8 cellular contexts compared by ENCODE assay signal in the genomic region with DNA sequence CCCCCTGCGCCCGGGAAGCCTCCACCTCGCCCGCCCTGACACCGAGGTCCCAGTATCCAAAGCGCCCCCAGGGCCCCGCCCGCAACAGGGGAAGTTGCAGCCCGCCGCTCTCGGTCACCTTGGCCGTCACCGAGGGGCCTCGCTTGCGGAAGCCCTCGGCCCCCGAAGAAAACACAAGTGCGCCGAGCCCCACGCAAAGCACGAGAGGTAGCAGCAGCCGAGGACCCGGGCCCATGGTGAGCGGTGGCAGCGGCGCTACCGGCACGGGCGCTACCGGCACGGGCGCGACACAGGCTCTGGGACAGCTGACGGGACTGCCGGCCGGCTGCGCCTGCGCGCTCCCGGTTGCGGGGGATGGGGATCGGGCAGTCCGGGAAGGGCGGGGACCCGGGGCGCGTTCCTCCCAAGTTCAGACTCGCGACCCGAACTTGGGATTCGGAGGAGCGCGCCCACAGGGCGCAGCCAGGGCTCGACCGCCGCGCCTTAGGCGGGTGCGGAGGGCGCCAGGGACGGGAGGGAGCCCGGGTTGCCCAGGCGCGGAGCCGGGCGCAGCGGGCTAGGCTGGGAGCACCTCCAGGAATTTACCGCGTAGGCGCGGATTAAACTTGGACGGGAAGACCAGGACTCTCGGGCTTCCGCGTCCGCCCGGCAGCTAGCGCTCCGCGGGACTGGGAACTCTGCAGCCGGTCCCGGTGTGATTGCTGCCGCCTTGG. TPM values are rescaled to one million over a fixed set of nuclear protein-coding genes. Genes with fewer than 3 reads are reported as not detected.
DNase-seq lines count a peak whose midpoint lies in the region; ATAC-seq, FAIRE-seq and TF ChIP-seq lines count a peak whose summit lies in the region.

A gene (minus strand): TSS at position 335 of the 713 bp plus-strand sequence. CDS start 100 bp downstream, at position 235.

- H3K27me3 Mint-ChIP-seq in HFFc6 (ENCODE audit: insufficient read depth) (no peaks in the 10 kb centered on the region), neural progenitor cell (ENCODE audit: insufficient read depth, low read depth) (peaks cover 38% of the 10 kb centered on the region)
- peaks cover 55% of the 10 kb centered on the region for H3K27me3 Mint-ChIP-seq in activated naive CD8-positive, alpha-beta T cell treated with anti-CD3 and anti-CD28 coated beads, Interleukin-2, amount 10 ng/mL, durations not matched to agents 7 days and 5 days

- H3K4me3 ChIP-seq in A549 = peak within 1 kb of the TSS; percentile 73
- H3K4me3 ChIP-seq in neural progenitor cell = peak within 1 kb of the TSS; percentile 62

- DNase-seq in A549 (ENCODE audit: low read depth in 1 of 2, low spot score in 1 of 2) (peak; percentile 90 to 91), GM03348 (ENCODE audit: low spot score) (peak; percentile 98), HFFc6 (peak; percentile 70), NCI-H2196 treated with DMSO at 0.1 percent for 48 hours (lab: John Stamatoyannopoulos, UW; ENCODE audit: unreplicated experiment) (peak; percentile 29), glomerular endothelial cell (ENCODE audit: extremely low read depth, low read depth, low spot score) (no peak), neural progenitor cell (ENCODE audit: low spot score) (peak; percentile 77), NCI-H128 (lab: John Stamatoyannopoulos, UW; ENCODE audit: unreplicated experiment) (no peak)
- no peak for DNase-seq in activated naive CD8-positive, alpha-beta T cell treated with anti-CD3 and anti-CD28 coated beads, Interleukin-2, amount 10 ng/mL, durations not matched to agents 7 days and 5 days

- H3K36me3 ChIP-seq in neural progenitor cell = no peaks in the 10 kb centered on the region

- WGBS in A549 (ENCODE audit: missing lambda C conversion rate) = 3% methylated on average over 8 of the region's 84 CpGs

- TF ChIP-seq CTCF in A549 (IDR thresholded peaks at IDR 0.05) (no peak), HFFc6 (IDR thresholded peaks at IDR 0.05) (no peak), neural progenitor cell (IDR thresholded peaks at IDR 0.05) (no peak)

- H3K4me3 Mint-ChIP-seq in HFFc6 (peak within 1 kb of the TSS; percentile 88), neural progenitor cell (peak within 1 kb of the TSS; percentile 89)
- H3K4me3 Mint-ChIP-seq in activated naive CD8-positive, alpha-beta T cell treated with anti-CD3 and anti-CD28 coated beads, Interleukin-2, amount 10 ng/mL, durations not matched to agents 7 days and 5 days = peak within 1 kb of the TSS; percentile 59

- POLR2A ChIA-PET in A549 (lab: Yijun Ruan, JAX) = interaction anchor here (0.6 to 1.3 kb wide), 3 partner anchors 14 to 387 kb away, joined by 3 to 5 read pairs (median 4); a partner anchor contains a TSS
- POLR2A ChIA-PET in activated naive CD8-positive, alpha-beta T cell treated with anti-CD3 and anti-CD28 coated beads, Interleukin-2, amount 10 ng/mL, durations not matched to agents 7 days and 5 days (lab: Charles Lee) = no interaction called here

- peak; percentile 81 for TF ChIP-seq POLR2A in A549 (IDR thresholded peaks at IDR 0.05; ENCODE audit: low read length)

- H3K4me1 ChIP-seq in A549 (peaks cover 9% of the 10 kb centered on the region), neural progenitor cell (peaks cover 6% of the 10 kb centered on the region)

- H3K9ac ChIP-seq in neural progenitor cell = no peak within 1 kb of the TSS

- peaks cover 3% of the 10 kb centered on the region for H3F3A ChIP-seq in neural progenitor cell (ENCODE audit: low read depth)

- H3K27ac ChIP-seq in A549 = peak within 1 kb of the TSS; percentile 87 to 93
- H3K27ac ChIP-seq in neural progenitor cell = no peak within 1 kb of the TSS

- H3K79me2 ChIP-seq in neural progenitor cell (ENCODE audit: low read depth) = no peaks in the 10 kb centered on the region

- TF ChIP-seq EP300 in A549 (IDR thresholded peaks at IDR 0.05) = no peak

- ATAC-seq in A549 = peak; percentile 83 to 91
- ATAC-seq in activated naive CD8-positive, alpha-beta T cell treated with anti-CD3 and anti-CD28 coated beads, Interleukin-2, amount 10 ng/mL, durations not matched to agents 7 days and 5 days (ENCODE audit: low read depth) = peak; percentile 47

- H3K27me3 ChIP-seq in neural progenitor cell = peaks cover 81% of the 10 kb centered on the region

- H3K4me1 Mint-ChIP-seq in HFFc6 (ENCODE audit: low read depth) (peaks cover 30% of the 10 kb centered on the region), neural progenitor cell (peaks cover 6% of the 10 kb centered on the region)
- peaks cover 8% of the 10 kb centered on the region for H3K4me1 Mint-ChIP-seq in activated naive CD8-positive, alpha-beta T cell treated with anti-CD3 and anti-CD28 coated beads, Interleukin-2, amount 10 ng/mL, durations not matched to agents 7 days and 5 days

- H3K36me3 Mint-ChIP-seq in HFFc6 (ENCODE audit: low read depth) (no peaks in the 10 kb centered on the region), neural progenitor cell (no peaks in the 10 kb centered on the region)
- no peaks in the 10 kb centered on the region for H3K36me3 Mint-ChIP-seq in activated naive CD8-positive, alpha-beta T cell treated with anti-CD3 and anti-CD28 coated beads, Interleukin-2, amount 10 ng/mL, durations not matched to agents 7 days and 5 days

- H3K9me3 Mint-ChIP-seq in HFFc6 = no peaks in the 10 kb centered on the region
- H3K9me3 Mint-ChIP-seq in activated naive CD8-positive, alpha-beta T cell treated with anti-CD3 and anti-CD28 coated beads, Interleukin-2, amount 10 ng/mL, durations not matched to agents 7 days and 5 days = no peaks in the 10 kb centered on the region
- no peaks in the 10 kb centered on the region for H3K9me3 Mint-ChIP-seq in neural progenitor cell

- H3K4me2 ChIP-seq in A549 (peak within 1 kb of the TSS; percentile 81), neural progenitor cell (peak within 1 kb of the TSS; percentile 81)

- FAIRE-seq in A549 (lab: Jason Lieb, UNC) = no peak

- H3K9me3 ChIP-seq in A549 (no peaks in the 10 kb centered on the region), neural progenitor cell (ENCODE audit: low read depth) (no peaks in the 10 kb centered on the region)

- CTCF ChIA-PET in A549 (lab: Yijun Ruan, JAX) = interaction anchor here (0.6 kb wide), 1 partner anchor 114 kb away, joined by 3 read pairs; no protein-coding TSS in a partner anchor

- H4K20me1 ChIP-seq in neural progenitor cell (ENCODE audit: low read depth) = peaks cover 15% of the 10 kb centered on the region

- TF ChIP-seq RAD21 in A549 (conservative IDR thresholded peaks at IDR 0.05 in 1 of 2, IDR thresholded peaks at IDR 0.05 in 1 of 2) = peak in 1 of 2 experiments; percentile 33; a peak in 2 of 5 replicates

- peak within 1 kb of the TSS; percentile 81 for H3K27ac Mint-ChIP-seq in HFFc6
- no peak within 1 kb of the TSS for H3K27ac Mint-ChIP-seq in activated naive CD8-positive, alpha-beta T cell treated with anti-CD3 and anti-CD28 coated beads, Interleukin-2, amount 10 ng/mL, durations not matched to agents 7 days and 5 days
- H3K27ac Mint-ChIP-seq in neural progenitor cell = peak within 1 kb of the TSS; percentile 9

- peak within 1 kb of the TSS; percentile 62 for H2AFZ ChIP-seq in neural progenitor cell (replicated peaks)

TF ChIP-seq in A549, 52 proteins besides CTCF, POLR2A, EP300 and RAD21 (continues in another document):
- TF ChIP-seq, protein P1, sequence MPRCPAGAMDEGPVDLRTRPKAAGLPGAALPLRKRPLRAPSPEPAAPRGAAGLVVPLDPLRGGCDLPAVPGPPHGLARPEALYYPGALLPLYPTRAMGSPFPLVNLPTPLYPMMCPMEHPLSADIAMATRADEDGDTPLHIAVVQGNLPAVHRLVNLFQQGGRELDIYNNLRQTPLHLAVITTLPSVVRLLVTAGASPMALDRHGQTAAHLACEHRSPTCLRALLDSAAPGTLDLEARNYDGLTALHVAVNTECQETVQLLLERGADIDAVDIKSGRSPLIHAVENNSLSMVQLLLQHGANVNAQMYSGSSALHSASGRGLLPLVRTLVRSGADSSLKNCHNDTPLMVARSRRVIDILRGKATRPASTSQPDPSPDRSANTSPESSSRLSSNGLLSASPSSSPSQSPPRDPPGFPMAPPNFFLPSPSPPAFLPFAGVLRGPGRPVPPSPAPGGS (IDR thresholded peaks at IDR 0.05) = peak; percentile 43; the same call in 1 of the 3 replicates
- TF ChIP-seq NR3C1 (IDR thresholded peaks at IDR 0.05) = no peak
- no peak for TF ChIP-seq ZC3H11A (IDR thresholded peaks at IDR 0.05)
- TF ChIP-seq ESRRA (IDR thresholded peaks at IDR 0.05; ENCODE audit: borderline replicate concordance, low read length) = no peak
- no peak for TF ChIP-seq HEYL (CRISPR knock-in tag; IDR thresholded peaks at IDR 0.05)
- no peak for TF ChIP-seq CHD4 (IDR thresholded peaks at IDR 0.05; ENCODE audit: borderline replicate concordance)
- TF ChIP-seq CBX2 (IDR thresholded peaks at IDR 0.05; ENCODE audit: borderline replicate concordance, low read depth) = no peak
- TF ChIP-seq POLR2AphosphoS2 (conservative IDR thresholded peaks at IDR 0.05; ENCODE audit: low read length) = no peak
- peak; percentile 23; the same call in 1 of the 2 replicates for TF ChIP-seq BHLHE40 (IDR thresholded peaks at IDR 0.05; ENCODE audit: low read depth, low read length)
- TF ChIP-seq ZNF302 (CRISPR knock-in tag; IDR thresholded peaks at IDR 0.05) = no peak

RNA-seq across cellular contexts. Expression of the gene that starts here (rescaled TPM):
- 18.4 and 21.1 TPM in 2 replicates for polyA plus RNA-seq in A549 (2011; rRNA removed)
- polyA plus RNA-seq in A549 (2012; cell fraction: cytosol; rRNA removed) = 14.3 and 14.6 TPM in 2 replicates
- polyA plus RNA-seq in A549 (2012; cell fraction: nucleus; rRNA removed) = 4.9 and 6.5 TPM in 2 replicates
- polyA plus RNA-seq in A549 (2017; fragmentation: RNase III; extraction: RNeasy Plus Mini Kit Qiagen cat#74134 plus additional on column Dnase treatment) = 16.6 to 19.5 TPM (median 18.7 TPM) in 3 replicates
- polyA minus RNA-seq in A549 (2011; rRNA and poly(A)+ RNA removed) = 12.7 and 18.0 TPM in 2 replicates
- total RNA-seq in HFFc6 (2021; fragmentation: NEBNext Ultra II Directional; extraction: Animal tissue kit (Norgen Biotek cat#: 25700)) = 10 to 100 TPM; 44.0 to 70.2 (median 49.7) TPM
- total RNA-seq in activated naive CD8-positive, alpha-beta T cell treated with anti-CD3 and anti-CD28 coated beads, Interleukin-2, amount 10 ng/mL, durations not matched to agents 7 days and 5 days = not detected
- 34.0 and 57.3 TPM in 2 replicates for total RNA-seq in glomerular endothelial cell
- 0.53 TPM in 1 of 2 replicates, not detected in the other for total RNA-seq in neural progenitor cell (ENCODE audit: low replicate concordance)

Comparison
In these comparisons a context has a peak if more than half of its experiments do, and no peak if none do; other contexts are left out.
1. RNA of the gene that starts here (total RNA-seq): 34.0 to 57.3 TPM in glomerular endothelial cell and 44.0 to 70.2 TPM in HFFc6; not detected in activated naive CD8-positive, alpha-beta T cell treated with anti-CD3 and anti-CD28 coated beads, Interleukin-2, amount 10 ng/mL, durations not matched to agents 7 days and 5 days and 0.53 TPM in neural progenitor cell; every median in the first group is over 10 times any median in the second.
2. Peak in ATAC-seq in activated naive CD8-positive, alpha-beta T cell treated with anti-CD3 and anti-CD28 coated beads, Interleukin-2, amount 10 ng/mL, durations not matched to agents 7 days and 5 days; RNA of the gene not detected or under 1 TPM.
3. Peak in DNase-seq, H3K4me3 ChIP-seq and H3K4me2 ChIP-seq in neural progenitor cell; RNA of the gene not detected or under 1 TPM.
4. DNase-seq: peak in A549 (2 of 2), GM03348 (single experiment), HFFc6 (single experiment) and NCI-H2196 treated with DMSO at 0.1 percent for 48 hours (single experiment); none in activated naive CD8-positive, alpha-beta T cell treated with anti-CD3 and anti-CD28 coated beads, Interleukin-2, amount 10 ng/mL, durations not matched to agents 7 days and 5 days (single experiment), glomerular endothelial cell (single experiment) and NCI-H128 (single experiment).
5. Peak in every context shown above with its lines, with median percentiles within 50 percentile points of each other: H3K4me3 Mint-ChIP-seq.